In genomic region chr10:132448248-132448731, GRCh38 we compare ENCODE assay signal across 8 cellular contexts. TPM values are rescaled to one million over a fixed set of nuclear protein-coding genes. Genes with fewer than 3 reads are reported as not detected.
DNase-seq lines count a peak whose midpoint lies in the region; ATAC-seq and TF ChIP-seq lines count a peak whose summit lies in the region.

No MANE protein-coding gene starts in this region.

- H3K27me3 ChIP-seq in left ventricle myocardium inferior (ENCODE audit: low read depth), result no peaks in the 10 kb centered on the region

- H3K4me3 ChIP-seq in NB4 (ENCODE audit: low read depth, low read length), result no peak overlapping the region
- no peak overlapping the region for H3K4me3 ChIP-seq in left ventricle myocardium inferior

- in situ Hi-C loops in GM13977 (cut with MboI; ENCODE audit: low pct_unique_long_range_greater_than_20kb, low sequenced_read_pairs, unreplicated experiment), result no loop called here

- no peak for TF ChIP-seq POLR2A in NB4 (IDR thresholded peaks at IDR 0.05; ENCODE audit: extremely low read depth, insufficient read length)

- H3K4me1 ChIP-seq in left ventricle myocardium inferior, result peaks cover 26% of the 10 kb centered on the region

- no peaks in the 10 kb centered on the region for H3K36me3 ChIP-seq in left ventricle myocardium inferior

- no peaks in the 10 kb centered on the region for H3K9me3 ChIP-seq in left ventricle myocardium inferior (replicated peaks)

- intact Hi-C loops in left ventricle myocardium inferior (cut with micrococcal nuclease), result no loop called here

- TF ChIP-seq CTCF in GM13977 (IDR thresholded peaks at IDR 0.05; ENCODE audit: extremely low read depth, insufficient read depth, missing control alignments), result no peak
- no peak for TF ChIP-seq CTCF in NB4 (IDR thresholded peaks at IDR 0.05; ENCODE audit: low read depth, low read length)
- TF ChIP-seq CTCF in left ventricle myocardium inferior (IDR thresholded peaks at IDR 0.05; ENCODE audit: borderline replicate concordance), result no peak

- DNase-seq in GM13977 (ENCODE audit: low spot score) (peak; percentile 78), NB4 (ENCODE audit: low read depth) (peak; percentile 57), left ventricle myocardium inferior (peak; percentile 55), DMS114 treated with DMSO at 0.1 percent for 48 hours (lab: John Stamatoyannopoulos, UW; ENCODE audit: unreplicated experiment) (no peak)
- peak; percentile 53 for DNase-seq in activated T-cell treated with anti-CD3 and anti-CD28 coated beads, Interleukin-2, amount 50 U/mL, for 1 hour
- DNase-seq in stimulated activated CD4-positive, alpha-beta T cell treated with anti-CD3 and anti-CD28 coated beads, Interleukin-1b, Interleukin-23, amount 100 ng/mL, for 48 hours, result peak; percentile 77

- H3K27ac ChIP-seq in left ventricle myocardium inferior (replicated peaks), result no peak overlapping the region

- ATAC-seq in HG02938 (IDR thresholded peaks at IDR 0.05; ENCODE audit: unreplicated experiment), result no peak
- ATAC-seq in GM19455 (IDR thresholded peaks at IDR 0.05; ENCODE audit: unreplicated experiment), result no peak

RNA-seq across cellular contexts. Expression of gene PWWP2B, which starts 51.3 kb away (rescaled TPM):
- total RNA-seq in left ventricle myocardium inferior, result 17.2 TPM
